14 cellular contexts compared by ENCODE assay signal in genomic region chr2:66578853-66579158, GRCh38.
DNase-seq lines count a peak whose midpoint lies in the region; FAIRE-seq and TF ChIP-seq lines count a peak whose summit lies in the region.
"Had no signal": no experiment of that assay in that cellular context is flagged by ENCODE, and none has a peak within 500 bp of the region (broad histone marks: within the 10 kb centered on the region; RNA-seq: fewer than 3 reads in every experiment).

No MANE protein-coding gene starts in this region.

- no peak overlapping the region for H2AFZ ChIP-seq in astrocyte (ENCODE audit: low read depth, low read length)
- H2AFZ ChIP-seq in hepatocyte, result no peak overlapping the region
- no peak overlapping the region for H2AFZ ChIP-seq in trophoblast cell (ENCODE audit: insufficient read depth, low read length, poor library complexity)

- H3K4me3 ChIP-seq in Caco-2 (ENCODE audit: low read depth, low read length), result no peak overlapping the region
- no peak overlapping the region for H3K4me3 ChIP-seq in astrocyte (ENCODE audit: insufficient read depth, low read depth, low read length)
- no peak overlapping the region for H3K4me3 ChIP-seq in hepatocyte
- H3K4me3 ChIP-seq in trophoblast cell (ENCODE audit: low read depth, low read length), result no peak overlapping the region

- POLR2A ChIA-PET in Caco-2 (lab: Charles Lee), result no interaction called here

- FAIRE-seq in astrocyte (lab: Jason Lieb, UNC), result no peak

- 14% methylated on average over 6 of the region's 6 CpGs for WGBS in hepatocyte (ENCODE audit: low lambda C conversion rate, missing lambda C conversion rate)
- no CpG with 5 or more reads among the region's 6 CpGs for WGBS in trophoblast cell (ENCODE audit: extremely low coverage, insufficient coverage, insufficient read length)

- no peak overlapping the region for H2AK5ac ChIP-seq in trophoblast cell (ENCODE audit: low read length)

- H3K36me3 ChIP-seq in Caco-2 (ENCODE audit: control insufficient read depth, insufficient read depth, low read length), result no peaks in the 10 kb centered on the region
- no peaks in the 10 kb centered on the region for H3K36me3 ChIP-seq in astrocyte (ENCODE audit: insufficient read depth, low read length)
- no peaks in the 10 kb centered on the region for H3K36me3 ChIP-seq in hepatocyte (replicated peaks; ENCODE audit: insufficient read depth, low read depth)
- H3K36me3 ChIP-seq in trophoblast cell (ENCODE audit: control insufficient read depth in 1 of 2, insufficient read depth in 2 of 2, low read length in 2 of 2), result no peaks in the 10 kb centered on the region

- TF ChIP-seq CTCF in Caco-2 (IDR thresholded peaks at IDR 0.05; ENCODE audit: insufficient read depth in 1 of 2, low read depth in 1 of 2, low read length in 1 of 2, severe bottlenecking in 1 of 2, unreplicated experiment in 1 of 2) (no peak), astrocyte (IDR thresholded peaks at IDR 0.05; ENCODE audit: insufficient read depth, low read depth, low read length) (no peak), hepatocyte (IDR thresholded peaks at IDR 0.05; ENCODE audit: poor library complexity) (no peak)

- H3K27ac ChIP-seq in astrocyte (ENCODE audit: low read depth, low read length), result no peak overlapping the region
- peak overlapping the region; percentile 89 for H3K27ac ChIP-seq in hepatocyte
- no peak overlapping the region for H3K27ac ChIP-seq in trophoblast cell (ENCODE audit: low read depth, low read length)
- H3K27ac ChIP-seq: foreskin keratinocyte, HL-60 had no signal

- intact Hi-C loops in Caco-2 (cut with micrococcal nuclease; ENCODE audit: unreplicated experiment), result loop anchor here (5.0 to 10.0 kb wide), 3 partner anchors 664 to 1073 kb away; no protein-coding TSS in a partner anchor

- H3K4me3 Mint-ChIP-seq in Caco-2 (ENCODE audit: unreplicated experiment) (peak overlapping the region; percentile 75), astrocyte (ENCODE audit: unreplicated experiment) (no peak overlapping the region)

- H4K12ac ChIP-seq in trophoblast cell (ENCODE audit: low read depth, low read length), result no peak overlapping the region

- H4K20me1 ChIP-seq in astrocyte (ENCODE audit: insufficient read depth, low read length) (no peaks in the 10 kb centered on the region), hepatocyte (ENCODE audit: insufficient read depth, poor library complexity, severe bottlenecking) (no peaks in the 10 kb centered on the region)

- CTCF ChIA-PET in Caco-2 (lab: Charles Lee), result no interaction called here

- peaks cover 9% of the 10 kb centered on the region; the same call in 1 of the 2 replicates for H3K4me1 ChIP-seq in Caco-2
- peaks cover 25% of the 10 kb centered on the region for H3K4me1 ChIP-seq in astrocyte (ENCODE audit: insufficient read depth, low read length)
- H3K4me1 ChIP-seq in hepatocyte (ENCODE audit: insufficient read depth), result peaks cover 26% of the 10 kb centered on the region
- peaks cover 17 to 31% of the 10 kb centered on the region in 2 experiments for H3K4me1 ChIP-seq in trophoblast cell (ENCODE audit: control insufficient read depth in 1 of 2, insufficient read depth in 2 of 2, low read length in 2 of 2)
- H3K4me1 ChIP-seq: foreskin keratinocyte had no signal

- no peaks in the 10 kb centered on the region for H3K36me3 Mint-ChIP-seq in Caco-2 (ENCODE audit: insufficient read depth, unreplicated experiment)
- no peaks in the 10 kb centered on the region for H3K36me3 Mint-ChIP-seq in astrocyte (ENCODE audit: low read depth, unreplicated experiment)

- BruUV-seq in Caco-2 (replicated peaks; lab: Mats Ljungman, UMichigan), result no TSS peak

- no peak overlapping the region for H2BK12ac ChIP-seq in trophoblast cell (ENCODE audit: low read length)

- H3K79me1 ChIP-seq in trophoblast cell (ENCODE audit: low read length), result peaks cover 10% of the 10 kb centered on the region

- H3K9me3 ChIP-seq in Caco-2, result no peaks in the 10 kb centered on the region
- no peaks in the 10 kb centered on the region for H3K9me3 ChIP-seq in astrocyte (ENCODE audit: insufficient read depth, low read depth, low read length)
- no peaks in the 10 kb centered on the region for H3K9me3 ChIP-seq in hepatocyte (ENCODE audit: low read depth)
- H3K9me3 ChIP-seq in trophoblast cell (ENCODE audit: insufficient read depth, low read depth, low read length), result peaks cover 4% of the 10 kb centered on the region

- H3K4me2 ChIP-seq in astrocyte (ENCODE audit: low read length) (peak overlapping the region; percentile 96), hepatocyte (peak overlapping the region; percentile 96), trophoblast cell (ENCODE audit: low read length) (peak overlapping the region; percentile 94)

- H3K79me2 ChIP-seq in astrocyte (ENCODE audit: insufficient read depth, low read length) (no peaks in the 10 kb centered on the region), hepatocyte (no peaks in the 10 kb centered on the region), trophoblast cell (ENCODE audit: control insufficient read depth, insufficient read depth, low read length, poor library complexity) (peaks cover 1% of the 10 kb centered on the region)

- H3K9ac ChIP-seq in astrocyte (ENCODE audit: low read length), result no peak overlapping the region
- H3K9ac ChIP-seq in trophoblast cell (ENCODE audit: low read length), result no peak overlapping the region

- H2BK120ac ChIP-seq in trophoblast cell (ENCODE audit: insufficient read depth, low read length, poor library complexity), result no peak overlapping the region

- no peak overlapping the region for H4K91ac ChIP-seq in trophoblast cell (ENCODE audit: low read depth, low read length)

- H3K9me3 Mint-ChIP-seq in Caco-2 (ENCODE audit: unreplicated experiment) (no peaks in the 10 kb centered on the region), astrocyte (ENCODE audit: unreplicated experiment) (no peaks in the 10 kb centered on the region)

- H3K27me3 ChIP-seq in Caco-2 (replicated peaks; ENCODE audit: control insufficient read depth, insufficient read depth, low read length) (peaks cover 1% of the 10 kb centered on the region), astrocyte (ENCODE audit: insufficient read depth, low read length) (peaks cover 70% of the 10 kb centered on the region), hepatocyte (peaks cover 66% of the 10 kb centered on the region), trophoblast cell (ENCODE audit: insufficient read depth, low read length) (peaks cover 34% of the 10 kb centered on the region)

- H3K23ac ChIP-seq in trophoblast cell (ENCODE audit: low read length), result no peak overlapping the region

- peaks cover 14% of the 10 kb centered on the region for H3K4me1 Mint-ChIP-seq in Caco-2 (ENCODE audit: low read depth, unreplicated experiment)
- H3K4me1 Mint-ChIP-seq in astrocyte (ENCODE audit: low read depth, unreplicated experiment), result peaks cover 6% of the 10 kb centered on the region

- H3K27ac Mint-ChIP-seq in Caco-2 (ENCODE audit: unreplicated experiment), result no peak overlapping the region
- H3K27ac Mint-ChIP-seq in astrocyte (ENCODE audit: unreplicated experiment), result peak overlapping the region; percentile 18

- H3K4ac ChIP-seq in trophoblast cell (ENCODE audit: low read depth, low read length), result no peak overlapping the region

- H3K18ac ChIP-seq in trophoblast cell (ENCODE audit: low read length), result no peak overlapping the region

- no peaks in the 10 kb centered on the region for H3K9me2 ChIP-seq in hepatocyte (replicated peaks; ENCODE audit: insufficient read depth)

- peaks cover 15% of the 10 kb centered on the region for H3K27me3 Mint-ChIP-seq in Caco-2 (ENCODE audit: insufficient read depth, unreplicated experiment)
- H3K27me3 Mint-ChIP-seq in astrocyte (ENCODE audit: low read depth, unreplicated experiment), result peaks cover 46% of the 10 kb centered on the region

- no peak overlapping the region for H2BK5ac ChIP-seq in trophoblast cell (ENCODE audit: low read depth, low read length, poor library complexity)

- DNase-seq in Caco-2 (no peak), astrocyte (ENCODE audit: low read depth) (no peak), hepatocyte (ENCODE audit: low spot score) (no peak), trophoblast cell (no peak), NCI-H2196 treated with DMSO at 0.1 percent for 48 hours (lab: John Stamatoyannopoulos, UW; ENCODE audit: unreplicated experiment) (no peak), NCI-H345 (lab: John Stamatoyannopoulos, UW) (no peak), NCI-H748 (lab: John Stamatoyannopoulos, UW; ENCODE audit: unreplicated experiment) (no peak)
- DNase-seq in activated CD4-positive, CD25-positive, alpha-beta regulatory T cell treated with anti-CD3 and anti-CD28 coated beads, Interleukin-2, amount 50 U/mL, for 72 hours, result no peak
- DNase-seq: activated CD8-positive, alpha-beta memory T cell treated with anti-CD3 and anti-CD28 coated beads for 24 hours; foreskin keratinocyte; Kasumi-1; NCI-H510A treated with DMSO at 0.1 percent for 48 hours; posterior cingulate gyrus had no signal

- no peak overlapping the region for H4K8ac ChIP-seq in trophoblast cell (ENCODE audit: low read depth, low read length)

- no peak overlapping the region for H3K14ac ChIP-seq in trophoblast cell (ENCODE audit: low read length)
